Comparison of ENCODE assay signal across 23 cellular contexts in the genomic region with DNA sequence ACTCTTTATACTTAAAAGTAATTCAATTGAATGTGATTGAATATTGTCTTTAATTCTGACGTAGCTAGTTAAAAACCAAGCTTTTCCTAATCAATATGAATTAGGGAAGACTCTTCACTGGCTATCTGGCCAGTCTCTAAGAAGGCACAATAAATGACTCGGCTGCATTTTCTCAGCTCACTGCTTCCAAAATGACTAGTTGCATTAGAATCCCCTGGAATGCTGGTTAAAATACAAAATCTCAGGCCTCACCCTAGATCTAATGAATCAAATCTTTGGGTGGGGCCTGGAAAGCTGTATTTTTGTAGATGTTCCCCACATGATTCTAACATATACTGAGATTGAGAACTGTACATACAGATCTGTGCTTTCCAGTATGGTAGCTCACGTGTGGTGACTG.
DNase-seq lines count a peak whose midpoint lies in the region; ATAC-seq and TF ChIP-seq lines count a peak whose summit lies in the region.
"Had no signal": no experiment of that assay in that cellular context is flagged by ENCODE, and none has a peak within 500 bp of the region (broad histone marks: within the 10 kb centered on the region; RNA-seq: fewer than 3 reads in every experiment).

No MANE protein-coding gene starts in this region.

- 0 out of 2 replicates have a peak, but pooled peaks cover 5% of the 10 kb centered on the region for H3K9me1 ChIP-seq in IMR-90 (ENCODE audit: insufficient read depth, low read length)

- H2BK20ac ChIP-seq in IMR-90 (ENCODE audit: low read depth, low read length), result no peak overlapping the region

- no peak for TF ChIP-seq RAD21 in IMR-90 (IDR thresholded peaks at IDR 0.05; ENCODE audit: low read length)

- no peak overlapping the region for H4K91ac ChIP-seq in IMR-90 (ENCODE audit: insufficient read depth, low read depth, low read length)

- no TSS peak for BruUV-seq in IMR-90 (replicated peaks; lab: Mats Ljungman, UMichigan)

- WGBS in IMR-90 (ENCODE audit: extremely low coverage in 2 of 2, insufficient read length in 1 of 2), 2 experiments, result no CpG with 5 or more reads among the region's 3 CpGs

- no peak overlapping the region for H2AK5ac ChIP-seq in IMR-90 (ENCODE audit: low read depth, low read length)

- H3K18ac ChIP-seq in IMR-90 (ENCODE audit: low read depth, low read length), result no peak overlapping the region

- no peak overlapping the region for H2BK5ac ChIP-seq in IMR-90 (ENCODE audit: low read depth, low read length, poor library complexity, severe bottlenecking)

- H3K4ac ChIP-seq in IMR-90 (ENCODE audit: low read depth, low read length), result no peak overlapping the region

- no peak overlapping the region for H3K14ac ChIP-seq in IMR-90 (replicated peaks; ENCODE audit: low read depth, low read length)

- H3K9ac ChIP-seq in IMR-90 (ENCODE audit: low read depth, low read length), result no peak overlapping the region

- H3K79me1 ChIP-seq in IMR-90 (ENCODE audit: low read depth in 1 of 2, low read length in 2 of 2), result no peaks in the 10 kb centered on the region

- no peak overlapping the region for H4K8ac ChIP-seq in IMR-90 (ENCODE audit: low read depth in 2 of 2, low read length in 2 of 2)

- no peak overlapping the region for H3K27ac ChIP-seq in IMR-90 (ENCODE audit: insufficient read depth, low read length)
- H3K27ac ChIP-seq in osteoblast (ENCODE audit: low read depth, low read length), result peak overlapping the region; percentile 31
- H3K27ac ChIP-seq: cardiac muscle cell, colonic mucosa, heart right ventricle, SJCRH30 had no signal

- H3K23ac ChIP-seq in IMR-90 (ENCODE audit: low read depth, low read length), result no peak overlapping the region

- peaks cover 4% of the 10 kb centered on the region; the same call in 1 of the 2 replicates for H3K4me1 ChIP-seq in IMR-90 (ENCODE audit: control insufficient read depth, insufficient read depth, low read length)
- peaks cover 45% of the 10 kb centered on the region for H3K4me1 ChIP-seq in osteoblast (ENCODE audit: insufficient read depth, low read length)
- H3K4me1 ChIP-seq: colonic mucosa, SJCRH30 had no signal

- H3K4me2 ChIP-seq in IMR-90 (ENCODE audit: low read depth, low read length), result no peak overlapping the region
- no peak overlapping the region for H3K4me2 ChIP-seq in osteoblast (ENCODE audit: insufficient read depth, low read length)

- ATAC-seq in IMR-90 (ENCODE audit: low read depth), result no peak
- ATAC-seq in GM19463 (IDR thresholded peaks at IDR 0.05; ENCODE audit: unreplicated experiment), result no peak
- ATAC-seq: heart right ventricle, T-cell had no signal

- H2BK15ac ChIP-seq in IMR-90 (ENCODE audit: low read depth, low read length), result no peak overlapping the region

- no peak for TF ChIP-seq POLR2A in IMR-90 (IDR thresholded peaks at IDR 0.05; ENCODE audit: low read depth, low read length)

- H2AK9ac ChIP-seq in IMR-90 (replicated peaks; ENCODE audit: low read depth, low read length, poor library complexity), result no peak overlapping the region

- TF ChIP-seq CTCF in IMR-90 (conservative IDR thresholded peaks at IDR 0.05; ENCODE audit: low read depth, low read length), result no peak
- no peak for TF ChIP-seq CTCF in astrocyte of the spinal cord (IDR thresholded peaks at IDR 0.05; ENCODE audit: low read depth, low read length)
- no peak for TF ChIP-seq CTCF in osteoblast (IDR thresholded peaks at IDR 0.05; ENCODE audit: extremely low read depth, low read depth, low read length)

- H3K36me3 ChIP-seq in IMR-90 (ENCODE audit: control insufficient read depth, insufficient read depth, low read length), result no peaks in the 10 kb centered on the region
- H3K36me3 ChIP-seq in osteoblast (ENCODE audit: insufficient read depth, low read length), result no peaks in the 10 kb centered on the region
- H3K36me3 ChIP-seq: cardiac muscle cell, colonic mucosa, SJCRH30 had no signal

- CTCF ChIA-PET in IMR-90 (lab: Yijun Ruan, JAX), result no interaction called here

- no peak overlapping the region for H4K5ac ChIP-seq in IMR-90 (ENCODE audit: low read depth, low read length)

- peaks cover 5% of the 10 kb centered on the region for H3K79me2 ChIP-seq in osteoblast (ENCODE audit: insufficient read depth, low read length)

- DNase-seq in AG08395 (ENCODE audit: low spot score) (peak; percentile 46), IMR-90 (peak; percentile 32), astrocyte of the spinal cord (ENCODE audit: low read depth, low spot score) (peak; percentile 32), osteoblast (ENCODE audit: insufficient read length, low spot score, missing footprints) (no peak), HCEC 1CT (no peak)
- DNase-seq in stimulated activated CD4-positive, alpha-beta T cell treated with anti-CD3 and anti-CD28 coated beads, Interleukin-4, amount 100 ng/mL, for 1 hour, result no peak
- no peak for DNase-seq in stimulated activated CD4-positive, alpha-beta T cell treated with anti-CD3 and anti-CD28 coated beads, Interleukin-1b, Interleukin-23, amount 100 ng/mL, for 48 hours
- DNase-seq: activated CD4-positive, CD25-positive, alpha-beta regulatory T cell; colonic mucosa; effector memory CD4-positive, alpha-beta T cell; foreskin melanocyte; heart right ventricle; kidney glomerular epithelial cell; NCI-H1105; NCI-H2029; NCI-H345; nucleus accumbens; SJCRH30; trophoblast cell had no signal

- H4K20me1 ChIP-seq in IMR-90 (ENCODE audit: insufficient read depth, low read length) (no peaks in the 10 kb centered on the region), osteoblast (ENCODE audit: insufficient read depth, low read length) (no peaks in the 10 kb centered on the region)

- H3K56ac ChIP-seq in IMR-90 (ENCODE audit: extremely low read depth, insufficient read depth, low read length), result no peak overlapping the region

- H3K4me3 ChIP-seq in IMR-90 (ENCODE audit: insufficient read depth, low read depth, low read length), result no peak overlapping the region
- no peak overlapping the region for H3K4me3 ChIP-seq in astrocyte of the spinal cord (ENCODE audit: low read depth, low read length)
- no peak overlapping the region for H3K4me3 ChIP-seq in osteoblast (ENCODE audit: insufficient read depth, low read length)
- H3K4me3 ChIP-seq: cardiac muscle cell, colonic mucosa, heart right ventricle, SJCRH30, skin epidermis had no signal

- H3K27me3 ChIP-seq in IMR-90 (ENCODE audit: control insufficient read depth, insufficient read depth, low read length) (peaks cover 2% of the 10 kb centered on the region; the same call in 1 of the 2 replicates), osteoblast (ENCODE audit: insufficient read depth, low read length) (no peaks in the 10 kb centered on the region)
- H3K27me3 ChIP-seq: cardiac muscle cell, colonic mucosa, heart right ventricle, SJCRH30 had no signal

- dilution Hi-C loops in IMR-90 (cut with HindIII; ENCODE audit: low sequenced_read_pairs, unreplicated experiment), result no loop called here

- no peak overlapping the region for H2BK120ac ChIP-seq in IMR-90 (ENCODE audit: low read depth, low read length)

- in situ Hi-C loops in IMR-90 (cut with MboI; ENCODE audit: low sequenced_read_pairs), result no loop called here
- in situ Hi-C loops in astrocyte of the spinal cord (cut with HindIII; ENCODE audit: low sequenced_read_pairs), result no loop called here

- H3K9me3 ChIP-seq in IMR-90 (ENCODE audit: control insufficient read depth, insufficient read depth, low read length) (no peaks in the 10 kb centered on the region), osteoblast (ENCODE audit: low read depth, low read length) (no peaks in the 10 kb centered on the region)
- H3K9me3 ChIP-seq: colonic mucosa, heart right ventricle, SJCRH30 had no signal

- H2AFZ ChIP-seq in IMR-90 (replicated peaks; ENCODE audit: low read length, poor library complexity) (no peak overlapping the region), osteoblast (ENCODE audit: low read length) (no peak overlapping the region)

- POLR2A ChIA-PET in IMR-90 (lab: Charles Lee; ENCODE audit: unreplicated experiment), result no interaction called here

- intact Hi-C loops in IMR-90 (cut with micrococcal nuclease), result no loop called here

TF ChIP-seq in IMR-90, 13 proteins besides CTCF, POLR2A, EP300 and RAD21:
- TF ChIP-seq FOS (IDR thresholded peaks at IDR 0.05; ENCODE audit: low read depth, low read length) (no peak), RCOR1 (IDR thresholded peaks at IDR 0.05; ENCODE audit: insufficient replicate concordance, low read length) (no peak), MAFK (IDR thresholded peaks at IDR 0.05; ENCODE audit: low read depth, low read length) (no peak), RFX5 (IDR thresholded peaks at IDR 0.05; ENCODE audit: low read depth, low read length) (no peak), BHLHE40 (IDR thresholded peaks at IDR 0.05; ENCODE audit: low read depth, low read length) (no peak), CHD1 (IDR thresholded peaks at IDR 0.05; ENCODE audit: low read depth, low read length) (no peak), ELK1 (IDR thresholded peaks at IDR 0.05; ENCODE audit: borderline replicate concordance, low read depth, low read length) (no peak), NFE2L2 (IDR thresholded peaks at IDR 0.05; ENCODE audit: low read depth, low read length) (no peak), MAZ (IDR thresholded peaks at IDR 0.05; ENCODE audit: borderline replicate concordance, low read depth, low read length) (no peak), MXI1 (IDR thresholded peaks at IDR 0.05; ENCODE audit: borderline replicate concordance, low read depth, low read length) (no peak), SMC3 (IDR thresholded peaks at IDR 0.05; ENCODE audit: low read depth, low read length) (no peak), CEBPB (IDR thresholded peaks at IDR 0.05; ENCODE audit: low read depth, low read length) (no peak)
- TF ChIP-seq, protein P1, sequence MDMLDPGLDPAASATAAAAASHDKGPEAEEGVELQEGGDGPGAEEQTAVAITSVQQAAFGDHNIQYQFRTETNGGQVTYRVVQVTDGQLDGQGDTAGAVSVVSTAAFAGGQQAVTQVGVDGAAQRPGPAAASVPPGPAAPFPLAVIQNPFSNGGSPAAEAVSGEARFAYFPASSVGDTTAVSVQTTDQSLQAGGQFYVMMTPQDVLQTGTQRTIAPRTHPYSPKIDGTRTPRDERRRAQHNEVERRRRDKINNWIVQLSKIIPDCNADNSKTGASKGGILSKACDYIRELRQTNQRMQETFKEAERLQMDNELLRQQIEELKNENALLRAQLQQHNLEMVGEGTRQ (IDR thresholded peaks at IDR 0.05; ENCODE audit: low read depth, low read length), result no peak

Comparison
In these comparisons a context has a peak if more than half of its experiments do, and no peak if none do; other contexts are left out.
1. DNase-seq: peak in AG08395 (single experiment), IMR-90 (single experiment) and astrocyte of the spinal cord (single experiment); none in osteoblast (single experiment), stimulated activated CD4-positive, alpha-beta T cell treated with anti-CD3 and anti-CD28 coated beads, Interleukin-4, amount 100 ng/mL, for 1 hour (single experiment), HCEC 1CT (single experiment) and stimulated activated CD4-positive, alpha-beta T cell treated with anti-CD3 and anti-CD28 coated beads, Interleukin-1b, Interleukin-23, amount 100 ng/mL, for 48 hours (single experiment).